Comparison of ENCODE assay signal across 21 cellular contexts in the genomic region with DNA sequence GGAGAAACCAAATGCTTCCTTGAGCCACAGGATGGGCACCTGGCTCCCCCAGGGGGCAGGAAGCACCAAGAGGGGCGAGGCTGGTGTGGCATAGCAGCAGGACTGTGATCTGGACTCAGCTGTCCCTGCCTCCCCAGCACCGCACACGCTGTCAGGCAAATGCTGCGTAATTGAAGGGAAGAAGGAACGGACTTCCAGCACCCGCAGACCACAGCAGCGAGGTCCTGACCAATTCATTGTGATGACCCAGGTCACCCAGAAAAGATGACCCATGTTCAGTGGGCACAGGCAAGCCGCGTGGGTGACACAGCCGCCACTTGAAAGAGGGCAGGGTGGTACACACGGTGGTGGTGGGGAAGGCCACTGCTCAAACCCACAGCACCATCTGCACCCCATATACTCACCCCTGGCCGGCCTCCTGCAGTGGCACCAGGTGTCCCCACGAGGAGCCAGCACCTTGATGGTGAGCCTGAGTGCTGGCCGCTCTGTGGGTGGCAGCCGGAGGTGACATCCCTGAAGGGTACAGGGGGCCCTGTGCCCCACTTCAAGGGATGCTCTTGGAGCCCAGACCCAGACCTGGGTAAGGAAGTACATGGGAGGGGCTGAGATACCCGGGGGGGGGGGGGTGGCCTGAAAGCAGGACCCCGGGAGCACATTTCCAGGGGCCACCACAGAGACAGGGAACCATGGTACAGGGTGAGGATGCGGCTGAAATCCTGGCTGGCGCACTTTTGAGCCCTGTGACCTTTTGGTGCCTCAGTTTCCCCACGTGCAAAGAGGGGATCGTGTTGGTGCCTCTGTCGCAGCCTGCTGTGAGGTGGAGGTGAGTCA. TPM values are rescaled to one million over a fixed set of nuclear protein-coding genes. Genes with fewer than 3 reads are reported as not detected.
DNase-seq lines count a peak whose midpoint lies in the region; ATAC-seq and TF ChIP-seq lines count a peak whose summit lies in the region.
"Had no signal": no experiment of that assay in that cellular context is flagged by ENCODE, and none has a peak within 500 bp of the region (broad histone marks: within the 10 kb centered on the region; RNA-seq: fewer than 3 reads in every experiment).

No MANE protein-coding gene starts in this region.

- no peaks in the 10 kb centered on the region for H3K36me3 Mint-ChIP-seq in endodermal cell (ENCODE audit: low read depth)
- H3K36me3 Mint-ChIP-seq: activated naive CD8-positive, alpha-beta T cell treated with anti-CD3 and anti-CD28 coated beads for 36 hours had no signal

- H3K27me3 ChIP-seq in SK-N-SH (ENCODE audit: insufficient read depth) (no peaks in the 10 kb centered on the region), endodermal cell (ENCODE audit: control insufficient read depth, insufficient read depth, low read length, poor library complexity, severe bottlenecking) (no peaks in the 10 kb centered on the region), osteoblast (ENCODE audit: insufficient read depth, low read length) (no peaks in the 10 kb centered on the region), foreskin keratinocyte (no peaks in the 10 kb centered on the region)
- H3K27me3 ChIP-seq: thyroid gland had no signal

- no peaks in the 10 kb centered on the region for H4K20me1 ChIP-seq in SK-N-SH (ENCODE audit: insufficient read depth)
- H4K20me1 ChIP-seq in osteoblast (ENCODE audit: insufficient read depth, low read length), result no peaks in the 10 kb centered on the region

- no peaks in the 10 kb centered on the region for H3K9me3 ChIP-seq in SK-N-SH
- no peaks in the 10 kb centered on the region for H3K9me3 ChIP-seq in endodermal cell (ENCODE audit: control insufficient read depth, low read length)
- no peaks in the 10 kb centered on the region for H3K9me3 ChIP-seq in osteoblast (ENCODE audit: low read depth, low read length)
- H3K9me3 ChIP-seq: thyroid gland had no signal

- H3K4me1 ChIP-seq in SK-N-SH (ENCODE audit: control insufficient read depth in 1 of 2, insufficient read depth in 2 of 2, low read depth in 1 of 2, low read length in 1 of 2), result no peaks in the 10 kb centered on the region; a peak in 1 of 4 replicates
- peaks cover 3% of the 10 kb centered on the region for H3K4me1 ChIP-seq in endodermal cell (ENCODE audit: control insufficient read depth, insufficient read depth, low read length)
- no peaks in the 10 kb centered on the region for H3K4me1 ChIP-seq in osteoblast (ENCODE audit: insufficient read depth, low read length)
- no peaks in the 10 kb centered on the region for H3K4me1 ChIP-seq in foreskin keratinocyte

- H3K4me3 Mint-ChIP-seq in endodermal cell, result no peak overlapping the region
- H3K4me3 Mint-ChIP-seq: activated CD4-positive, alpha-beta memory T cell treated with anti-CD3 and anti-CD28 coated beads, Interleukin-2, amount 10 ng/mL, durations not matched to agents 7 days and 5 days; activated naive CD8-positive, alpha-beta T cell treated with anti-CD3 and anti-CD28 coated beads for 36 hours; stimulated activated naive CD8-positive, alpha-beta T cell treated with anti-CD3 and anti-CD28 coated beads, Interleukin-15, Interleukin-2, amounts not matched to agents 100 ng/mL and 50 ng/mL, for 24 hours; T-helper 17 cell had no signal

- no peak for ATAC-seq in SK-N-SH treated with all-trans-retinoic acid at 6 μM for 48 hours
- ATAC-seq in HG02623 (IDR thresholded peaks at IDR 0.05; ENCODE audit: unreplicated experiment), result no peak
- no peak for ATAC-seq in foreskin keratinocyte
- ATAC-seq: T-helper 17 cell had no signal

- POLR2A ChIA-PET in SK-N-SH (lab: Yijun Ruan, JAX), result no interaction called here

- TF ChIP-seq EP300 in SK-N-SH (IDR thresholded peaks at IDR 0.05; ENCODE audit: borderline replicate concordance in 1 of 2, low read depth in 1 of 2, low read length in 1 of 2), result no peak

- no peaks in the 10 kb centered on the region for H3K27me3 Mint-ChIP-seq in endodermal cell (ENCODE audit: insufficient read depth)
- H3K27me3 Mint-ChIP-seq: activated CD4-positive, alpha-beta memory T cell treated with anti-CD3 and anti-CD28 coated beads, Interleukin-2, amount 10 ng/mL, durations not matched to agents 7 days and 5 days; activated naive CD8-positive, alpha-beta T cell treated with anti-CD3 and anti-CD28 coated beads for 36 hours; stimulated activated naive CD8-positive, alpha-beta T cell treated with anti-CD3 and anti-CD28 coated beads, Interleukin-15, Interleukin-2, amounts not matched to agents 100 ng/mL and 50 ng/mL, for 24 hours; T-helper 17 cell had no signal

- H3K9me2 ChIP-seq in SK-N-SH, result no peaks in the 10 kb centered on the region

- H3K9me3 Mint-ChIP-seq in endodermal cell, result no peaks in the 10 kb centered on the region
- H3K9me3 Mint-ChIP-seq: activated CD4-positive, alpha-beta memory T cell treated with anti-CD3 and anti-CD28 coated beads, Interleukin-2, amount 10 ng/mL, durations not matched to agents 7 days and 5 days; activated naive CD8-positive, alpha-beta T cell treated with anti-CD3 and anti-CD28 coated beads for 36 hours; stimulated activated naive CD8-positive, alpha-beta T cell treated with anti-CD3 and anti-CD28 coated beads, Interleukin-15, Interleukin-2, amounts not matched to agents 100 ng/mL and 50 ng/mL, for 24 hours had no signal

- H3K36me3 ChIP-seq in SK-N-SH (replicated peaks in 1 of 2; ENCODE audit: control insufficient read depth in 1 of 2, insufficient read depth in 2 of 2, low read length in 1 of 2) (no peaks in the 10 kb centered on the region), endodermal cell (ENCODE audit: control insufficient read depth, insufficient read depth, low read length) (no peaks in the 10 kb centered on the region), osteoblast (ENCODE audit: insufficient read depth, low read length) (no peaks in the 10 kb centered on the region)
- H3K36me3 ChIP-seq: thyroid gland had no signal

- H3K4me1 Mint-ChIP-seq in endodermal cell, result no peaks in the 10 kb centered on the region
- H3K4me1 Mint-ChIP-seq: activated CD4-positive, alpha-beta memory T cell treated with anti-CD3 and anti-CD28 coated beads, Interleukin-2, amount 10 ng/mL, durations not matched to agents 7 days and 5 days; activated naive CD8-positive, alpha-beta T cell treated with anti-CD3 and anti-CD28 coated beads for 36 hours; T-helper 17 cell had no signal

- no peaks in the 10 kb centered on the region for H3F3A ChIP-seq in SK-N-SH (replicated peaks; ENCODE audit: insufficient read depth)

- TF ChIP-seq CTCF in SK-N-SH (IDR thresholded peaks at IDR 0.05) (no peak), endodermal cell (conservative IDR thresholded peaks at IDR 0.05) (no peak), osteoblast (IDR thresholded peaks at IDR 0.05; ENCODE audit: extremely low read depth, low read depth, low read length) (no peak), foreskin keratinocyte (conservative IDR thresholded peaks at IDR 0.05) (no peak)

- H3K79me2 ChIP-seq in SK-N-SH (ENCODE audit: insufficient read depth) (no peaks in the 10 kb centered on the region), osteoblast (ENCODE audit: insufficient read depth, low read length) (no peaks in the 10 kb centered on the region)

- H3K9ac ChIP-seq in SK-N-SH (no peak overlapping the region), endodermal cell (ENCODE audit: extremely low read depth, low read length, poor library complexity, severe bottlenecking) (no peak overlapping the region)

- no peak for TF ChIP-seq RAD21 in SK-N-SH (IDR thresholded peaks at IDR 0.05; ENCODE audit: low read length)

- no peak overlapping the region for H3K27ac Mint-ChIP-seq in endodermal cell
- H3K27ac Mint-ChIP-seq: activated CD4-positive, alpha-beta memory T cell treated with anti-CD3 and anti-CD28 coated beads, Interleukin-2, amount 10 ng/mL, durations not matched to agents 7 days and 5 days; activated naive CD8-positive, alpha-beta T cell treated with anti-CD3 and anti-CD28 coated beads for 36 hours; stimulated activated naive CD8-positive, alpha-beta T cell treated with anti-CD3 and anti-CD28 coated beads, Interleukin-15, Interleukin-2, amounts not matched to agents 100 ng/mL and 50 ng/mL, for 24 hours; T-helper 17 cell had no signal

- H3K4me2 ChIP-seq in SK-N-SH (no peak overlapping the region), osteoblast (ENCODE audit: insufficient read depth, low read length) (no peak overlapping the region)

- CTCF ChIA-PET in SK-N-SH (lab: Yijun Ruan, JAX), result no interaction called here

- H2AFZ ChIP-seq in SK-N-SH (ENCODE audit: low read depth) (no peak overlapping the region), osteoblast (ENCODE audit: low read length) (no peak overlapping the region)

- H3K27ac ChIP-seq in SK-N-SH (ENCODE audit: low read depth in 2 of 2, low read length in 1 of 2) (no peak overlapping the region), endodermal cell (ENCODE audit: low read depth, low read length) (peak overlapping the region; percentile 90), osteoblast (ENCODE audit: low read depth, low read length) (no peak overlapping the region), foreskin keratinocyte (no peak overlapping the region)
- H3K27ac ChIP-seq: 22Rv1, C4-2B, epithelial cell of prostate, SK-N-MC had no signal

- DNase-seq in SK-N-SH (peak; percentile 37), NCI-H69 (lab: John Stamatoyannopoulos, UW) (peak; percentile 8), endodermal cell (peak; percentile 31), osteoblast (ENCODE audit: insufficient read length, low spot score, missing footprints) (peak; percentile 64), NCI-H1105 treated with DMSO at 0.1 percent for 48 hours (lab: John Stamatoyannopoulos, UW) (no peak), foreskin keratinocyte (no peak)
- DNase-seq: activated CD4-positive, alpha-beta memory T cell treated with anti-CD3 and anti-CD28 coated beads, Interleukin-2, amount 10 ng/mL, durations not matched to agents 7 days and 5 days; activated CD4-positive, alpha-beta T cell treated with anti-CD3 and anti-CD28 coated beads for 1 hour; activated naive CD8-positive, alpha-beta T cell treated with anti-CD3 and anti-CD28 coated beads for 36 hours; Calu3; islet precursor cell; NCI-H774; T-helper 17 cell had no signal

- 71% methylated on average over 16 of the region's 22 CpGs for WGBS in SK-N-SH (ENCODE audit: low lambda C conversion rate)
- 87 to 88% methylated on average over 11 to 22 of the region's 22 CpGs for WGBS in endodermal cell (ENCODE audit: insufficient coverage in 1 of 2, insufficient read length in 1 of 2), 2 experiments

- H3K4me3 ChIP-seq in SK-N-SH (ENCODE audit: low read depth in 2 of 2, low read length in 1 of 2), result no peak overlapping the region
- no peak overlapping the region for H3K4me3 ChIP-seq in endodermal cell (ENCODE audit: low read length)
- H3K4me3 ChIP-seq in osteoblast (ENCODE audit: insufficient read depth, low read length), result no peak overlapping the region
- H3K4me3 ChIP-seq: SK-N-MC, thyroid gland had no signal

TF ChIP-seq in SK-N-SH treated with all-trans-retinoic acid at 6 μM for 48 hours, 23 proteins besides CTCF, POLR2A, EP300 and RAD21:
- TF ChIP-seq SNAI2 (CRISPR knock-in tag; IDR thresholded peaks at IDR 0.05), result no peak

RNA-seq across cellular contexts. Expression of a gene that starts 11.5 kb away (rescaled TPM):
- 0.43 and 0.86 TPM in 2 replicates for polyA plus RNA-seq in SK-N-SH (2012; rRNA removed)
- 0.41 and 0.88 TPM in 2 replicates for polyA plus RNA-seq in SK-N-SH (2012; cell fraction: cytosol; rRNA removed)
- polyA plus RNA-seq in SK-N-SH (2012; cell fraction: nucleus; rRNA removed), result 1.7 and 2.8 TPM in 2 replicates
- 1 to 10 TPM; 5.0 to 6.4 TPM for total RNA-seq in endodermal cell
- 13.4 TPM for polyA plus RNA-seq in endodermal cell (2013, experiment 1 of 2)
- 11.1 TPM for polyA plus RNA-seq in endodermal cell (2013, experiment 2 of 2)
- under 0.01 TPM in 2 replicates for total RNA-seq in osteoblast
- not detected in 2 replicates for total RNA-seq in foreskin keratinocyte
- 0.02 TPM in 1 of 2 replicates, not detected in the other for polyA plus RNA-seq in foreskin keratinocyte
- total RNA-seq: T-helper 17 cell had no signal

Comparison
In these comparisons a context has a peak if more than half of its experiments do, and no peak if none do; other contexts are left out.
1. DNase-seq: peak in SK-N-SH (single experiment), NCI-H69 (single experiment), endodermal cell (single experiment) and osteoblast (single experiment); none in NCI-H1105 treated with DMSO at 0.1 percent for 48 hours (single experiment) and foreskin keratinocyte (0 of 2).